In the genomic region with DNA sequence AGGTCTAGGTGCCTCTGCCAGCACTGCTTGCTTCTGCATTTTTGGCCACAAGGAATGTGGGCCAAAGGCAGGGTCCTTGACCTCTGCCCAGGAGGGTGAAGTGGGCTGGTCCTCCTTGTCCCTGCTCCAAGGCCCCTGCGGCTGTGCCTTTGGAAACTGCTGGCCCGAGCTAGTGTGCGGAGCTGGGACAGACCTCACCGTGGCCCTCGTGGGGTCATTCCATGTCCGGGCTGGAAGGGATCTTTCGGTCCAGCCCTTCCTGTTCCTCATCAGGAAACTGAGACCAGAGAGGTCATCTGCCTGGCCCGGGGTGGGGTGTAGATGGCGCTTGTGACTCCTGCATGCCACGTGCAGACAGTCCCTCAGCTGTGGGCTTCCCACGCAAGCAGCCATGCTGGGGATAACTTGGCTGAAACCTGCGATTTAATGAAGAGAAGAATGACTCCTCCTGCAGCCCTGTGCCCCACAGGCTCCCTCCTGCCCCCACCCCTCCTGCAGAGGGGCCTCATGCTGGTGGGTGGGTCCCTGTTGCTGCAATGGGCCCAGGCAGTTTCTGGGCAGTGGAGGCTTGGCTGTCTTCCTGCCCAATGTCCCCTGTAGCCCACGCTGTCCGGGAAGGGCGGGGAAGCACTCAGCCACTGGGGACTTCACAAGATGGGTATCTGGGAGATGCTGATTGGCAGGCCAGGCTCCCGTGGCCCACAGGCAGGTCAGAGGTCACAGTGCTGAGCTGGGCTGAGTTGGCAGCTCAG, we compare ENCODE assay signal across 10 cellular contexts.
DNase-seq lines count a peak whose midpoint lies in the region; ATAC-seq and TF ChIP-seq lines count a peak whose summit lies in the region.
"Had no signal": no experiment of that assay in that cellular context is flagged by ENCODE, and none has a peak within 500 bp of the region (broad histone marks: within the 10 kb centered on the region; RNA-seq: fewer than 3 reads in every experiment).

No MANE protein-coding gene starts in this region.

- peak overlapping the region in 1 of 4 donors; percentile 15 for H3K4me3 ChIP-seq in esophagus muscularis mucosa
- H3K4me3 ChIP-seq: SJSA1 had no signal

- H3K4me1 ChIP-seq in esophagus muscularis mucosa = peaks cover 96 to 99% (median 97%) of the 10 kb centered on the region in 4 donors

- intact Hi-C loops in esophagus muscularis mucosa (cut with DNase I) = no loop called here

- H3K27me3 Mint-ChIP-seq in stimulated activated naive CD8-positive, alpha-beta T cell treated with anti-CD3 and anti-CD28 coated beads, Interleukin-15, Interleukin-2, amounts not matched to agents 100 ng/mL and 50 ng/mL, for 24 hours = no peaks in the 10 kb centered on the region
- no peaks in the 10 kb centered on the region for H3K27me3 Mint-ChIP-seq in nephron (ENCODE audit: low read depth)

- peak overlapping the region; percentile 99 to 100 (median 99) for H3K27ac ChIP-seq in esophagus muscularis mucosa (replicated peaks in 1 of 4)
- H3K27ac ChIP-seq: SJSA1 had no signal

- no peaks in the 10 kb centered on the region for H3K36me3 Mint-ChIP-seq in stimulated activated naive CD8-positive, alpha-beta T cell treated with anti-CD3 and anti-CD28 coated beads, Interleukin-15, Interleukin-2, amounts not matched to agents 100 ng/mL and 50 ng/mL, for 24 hours (ENCODE audit: low read depth)
- H3K36me3 Mint-ChIP-seq in nephron (ENCODE audit: low read depth) = no peaks in the 10 kb centered on the region

- peaks cover 76% of the 10 kb centered on the region for H3K4me1 Mint-ChIP-seq in stimulated activated naive CD8-positive, alpha-beta T cell treated with anti-CD3 and anti-CD28 coated beads, Interleukin-15, Interleukin-2, amounts not matched to agents 100 ng/mL and 50 ng/mL, for 24 hours (ENCODE audit: low read depth)
- peaks cover 78% of the 10 kb centered on the region for H3K4me1 Mint-ChIP-seq in nephron

- ATAC-seq in stimulated activated naive CD8-positive, alpha-beta T cell treated with anti-CD3 and anti-CD28 coated beads, Interleukin-15, Interleukin-2, amounts not matched to agents 100 U/mL and 50 U/mL, for 24 hours = no peak
- ATAC-seq in GM19035 (IDR thresholded peaks at IDR 0.05; ENCODE audit: unreplicated experiment) (no peak), GM21423 (IDR thresholded peaks at IDR 0.05; ENCODE audit: unreplicated experiment) (no peak)

- H3K9me3 Mint-ChIP-seq in stimulated activated naive CD8-positive, alpha-beta T cell treated with anti-CD3 and anti-CD28 coated beads, Interleukin-15, Interleukin-2, amounts not matched to agents 100 ng/mL and 50 ng/mL, for 24 hours = no peaks in the 10 kb centered on the region
- no peaks in the 10 kb centered on the region for H3K9me3 Mint-ChIP-seq in nephron

- no peaks in the 10 kb centered on the region for H3K27me3 ChIP-seq in esophagus muscularis mucosa
- H3K27me3 ChIP-seq: SJSA1 had no signal

- TF ChIP-seq POLR2A in esophagus muscularis mucosa (IDR thresholded peaks at IDR 0.05; ENCODE audit: low read depth) = no peak

- no peak overlapping the region for H3K4me3 Mint-ChIP-seq in stimulated activated naive CD8-positive, alpha-beta T cell treated with anti-CD3 and anti-CD28 coated beads, Interleukin-15, Interleukin-2, amounts not matched to agents 100 ng/mL and 50 ng/mL, for 24 hours
- peak overlapping the region in 2 of 3 experiments; percentile 21 to 27 for H3K4me3 Mint-ChIP-seq in nephron

- peak overlapping the region; percentile 45 for H3K27ac Mint-ChIP-seq in stimulated activated naive CD8-positive, alpha-beta T cell treated with anti-CD3 and anti-CD28 coated beads, Interleukin-15, Interleukin-2, amounts not matched to agents 100 ng/mL and 50 ng/mL, for 24 hours
- H3K27ac Mint-ChIP-seq in nephron = peak overlapping the region in 2 of 3 experiments; percentile 66 to 76

- no peak for DNase-seq in stimulated activated naive CD8-positive, alpha-beta T cell treated with anti-CD3 and anti-CD28 coated beads, Interleukin-15, Interleukin-2, amounts not matched to agents 100 U/mL and 50 U/mL, for 24 hours
- DNase-seq in esophagus muscularis mucosa (ENCODE audit: extremely low spot score) = no peak
- DNase-seq in DMS153 treated with DMSO at 0.1 percent for 48 hours (lab: John Stamatoyannopoulos, UW; ENCODE audit: unreplicated experiment) = no peak
- no peak for DNase-seq in NOMO-1 treated with dmso at 0.1 percent for 144 hours (lab: John Stamatoyannopoulos, UW; ENCODE audit: unreplicated experiment)
- DNase-seq: midbrain had no signal

- TF ChIP-seq CTCF in esophagus muscularis mucosa (IDR thresholded peaks at IDR 0.05) (no peak), nephron (IDR thresholded peaks at IDR 0.05; ENCODE audit: unreplicated experiment in 3 of 3) (no peak)

- no peaks in the 10 kb centered on the region for H3K9me3 ChIP-seq in esophagus muscularis mucosa
- H3K9me3 ChIP-seq: SJSA1 had no signal

- TF ChIP-seq EP300 in esophagus muscularis mucosa (IDR thresholded peaks at IDR 0.05) = no peak

- 43% methylated on average over 8 of the region's 16 CpGs for WGBS in esophagus muscularis mucosa

- H3K36me3 ChIP-seq in esophagus muscularis mucosa = no peaks in the 10 kb centered on the region
